In genomic region chr12:45231515-45232145, GRCh38 we compare ENCODE assay signal across 8 cellular contexts. TPM values are rescaled to one million over a fixed set of nuclear protein-coding genes. Genes with fewer than 3 reads are reported as not detected.
DNase-seq lines count a peak whose midpoint lies in the region; ATAC-seq and TF ChIP-seq lines count a peak whose summit lies in the region.

No MANE protein-coding gene starts in this region.

- DNase-seq in COLO829 (ENCODE audit: low spot score) = peak; percentile 68
- peak; percentile 17 for DNase-seq in NCI-H1092 (lab: John Stamatoyannopoulos, UW)
- peak; percentile 67 to 79 for DNase-seq in cardiac fibroblast (ENCODE audit: low read depth in 2 of 2)
- DNase-seq in myocyte (ENCODE audit: low read depth) = peak; percentile 64
- no peak for DNase-seq in activated CD4-positive, alpha-beta T cell treated with anti-CD3 and anti-CD28 coated beads for 36 hours
- DNase-seq in NCI-H748 (lab: John Stamatoyannopoulos, UW; ENCODE audit: unreplicated experiment) = no peak
- no peak for DNase-seq in KG1 (lab: John Stamatoyannopoulos, UW)
- no peak for DNase-seq in T-helper 9 cell

- no peak overlapping the region for H3K27ac Mint-ChIP-seq in activated CD4-positive, alpha-beta T cell treated with anti-CD3 and anti-CD28 coated beads for 36 hours

- H3K9me3 Mint-ChIP-seq in activated CD4-positive, alpha-beta T cell treated with anti-CD3 and anti-CD28 coated beads for 36 hours (ENCODE audit: low read depth) = peaks cover under 1% of the 10 kb centered on the region

- intact Hi-C loops in activated CD4-positive, alpha-beta T cell treated with anti-CD3 and anti-CD28 coated beads for 36 hours (cut with DNase I, micrococcal nuclease) = loop anchor here (5.0 to 10.0 kb wide), 6 partner anchors 377 to 1153 kb away; partner anchors contain the start of genes ARID2 (in 1 of the 2) and SCAF11 (in 1 of the 2)

- no peak for ATAC-seq in activated CD4-positive, alpha-beta T cell treated with anti-CD3 and anti-CD28 coated beads for 36 hours

- CTCF ChIA-PET in activated CD4-positive, alpha-beta T cell treated with anti-CD3 and anti-CD28 coated beads for 36 hours (lab: Charles Lee) = interaction anchor here (0.9 to 1.0 kb wide), 2 partner anchors 13 to 14 kb away, joined by 3 to 4 read pairs; no protein-coding TSS in a partner anchor

- peaks cover 63% of the 10 kb centered on the region for H3K4me1 Mint-ChIP-seq in activated CD4-positive, alpha-beta T cell treated with anti-CD3 and anti-CD28 coated beads for 36 hours

- TF ChIP-seq CTCF in cardiac fibroblast (IDR thresholded peaks at IDR 0.05; ENCODE audit: low read depth, low read length) = no peak

- no peak overlapping the region for H3K4me3 ChIP-seq in cardiac fibroblast (replicated peaks in 1 of 2; ENCODE audit: low read depth in 2 of 2, low read length in 2 of 2)

- peaks cover 12% of the 10 kb centered on the region for H3K36me3 Mint-ChIP-seq in activated CD4-positive, alpha-beta T cell treated with anti-CD3 and anti-CD28 coated beads for 36 hours (ENCODE audit: low read depth)

- no peaks in the 10 kb centered on the region for H3K27me3 Mint-ChIP-seq in activated CD4-positive, alpha-beta T cell treated with anti-CD3 and anti-CD28 coated beads for 36 hours

- POLR2A ChIA-PET in activated CD4-positive, alpha-beta T cell treated with anti-CD3 and anti-CD28 coated beads for 36 hours (lab: Charles Lee) = interaction anchor here (0.6 kb wide), 1 partner anchor 681 kb away, joined by 4 read pairs; no protein-coding TSS in a partner anchor

- H3K4me3 Mint-ChIP-seq in activated CD4-positive, alpha-beta T cell treated with anti-CD3 and anti-CD28 coated beads for 36 hours = no peak overlapping the region

RNA-seq across cellular contexts. Expression of gene ANO6, which starts 15.7 kb away (rescaled TPM):
- 89.3 and 92.2 TPM in 2 replicates for total RNA-seq in myocyte
- 25.1 TPM for polyA plus RNA-seq in myocyte (2012)
- 10 to 100 TPM; 18.7 to 20.3 TPM for total RNA-seq in activated CD4-positive, alpha-beta T cell treated with anti-CD3 and anti-CD28 coated beads for 36 hours

Comparison
In these comparisons a context has a peak if more than half of its experiments do, and no peak if none do; other contexts are left out.
1. DNase-seq: peak in COLO829 (single experiment), NCI-H1092 (single experiment), cardiac fibroblast (2 of 2) and myocyte (single experiment); none in activated CD4-positive, alpha-beta T cell treated with anti-CD3 and anti-CD28 coated beads for 36 hours (single experiment), NCI-H748 (single experiment), KG1 (single experiment) and T-helper 9 cell (single experiment).